ENCODE assay signal across 22 cellular contexts in genomic region chr18:77323640-77324370, GRCh38.
DNase-seq lines count a peak whose midpoint lies in the region; ATAC-seq, FAIRE-seq and TF ChIP-seq lines count a peak whose summit lies in the region.
"Had no signal": no experiment of that assay in that cellular context is flagged by ENCODE, and none has a peak within 500 bp of the region (broad histone marks: within the 10 kb centered on the region; RNA-seq: fewer than 3 reads in every experiment).

No MANE protein-coding gene starts in this region.

- FAIRE-seq in D721Med (lab: Jason Lieb, UNC): peak; percentile 81
- FAIRE-seq: A204.1, G401.6 had no signal

- peak overlapping the region; percentile 20 to 35 for H3K27ac ChIP-seq in right atrium auricular region
- no peak overlapping the region for H3K27ac ChIP-seq in substantia nigra (ENCODE audit: low read depth, low read length, poor library complexity, severe bottlenecking)
- H3K27ac ChIP-seq: BLaER1, RWPE1 had no signal

- no peaks in the 10 kb centered on the region for H3K27me3 ChIP-seq in right atrium auricular region
- H3K27me3 ChIP-seq: BLaER1 had no signal

- no peaks in the 10 kb centered on the region for H3K36me3 ChIP-seq in right atrium auricular region
- H3K36me3 ChIP-seq: BLaER1 had no signal

- TF ChIP-seq POLR2A in NB4 (IDR thresholded peaks at IDR 0.05; ENCODE audit: extremely low read depth, insufficient read length): no peak

- intact Hi-C loops in Right ventricle myocardium superior (cut with DNase I): no loop called here

- ATAC-seq in Right ventricle myocardium superior (ENCODE audit: poor library complexity) (peak; percentile 93), HG03354 (IDR thresholded peaks at IDR 0.05; ENCODE audit: poor library complexity, severe bottlenecking, unreplicated experiment) (no peak)
- ATAC-seq: Panc1, SK-N-SH treated with all-trans-retinoic acid at 6 μM for 48 hours had no signal

- peaks cover 0 to 24% of the 10 kb centered on the region in 2 donors for H3K4me1 ChIP-seq in right atrium auricular region

- no peaks in the 10 kb centered on the region for H3K9me3 ChIP-seq in right atrium auricular region
- H3K9me3 ChIP-seq: BLaER1 had no signal

- H3K4me3 ChIP-seq in NB4 (ENCODE audit: low read depth, low read length) (no peak overlapping the region), right atrium auricular region (no peak overlapping the region)
- H3K4me3 ChIP-seq: BLaER1 had no signal

- DNase-seq in D721Med (ENCODE audit: insufficient read length, low spot score): no peak
- DNase-seq in NB4 (ENCODE audit: low read depth): peak; percentile 8
- peak; percentile 56 for DNase-seq in Right ventricle myocardium superior
- no peak for DNase-seq in right atrium auricular region (ENCODE audit: low spot score)
- no peak for DNase-seq in DMS 273 treated with DMSO at 0.1 percent for 48 hours (lab: John Stamatoyannopoulos, UW)
- no peak for DNase-seq in substantia nigra (lab: John Stamatoyannopoulos, UW)
- no peak for DNase-seq in SIG-M5 treated with dmso at 0.1 percent for 504 hours (lab: John Stamatoyannopoulos, UW; ENCODE audit: unreplicated experiment)
- DNase-seq: CD4-positive, alpha-beta T cell; GOT3; HCEC 1CT; Karpas-422; NCI-H2029; NCI-H446; NCI-H526; SIG-M5 had no signal

- no peak for TF ChIP-seq CTCF in D721Med (IDR thresholded peaks at IDR 0.05; ENCODE audit: insufficient read depth, missing control alignments)
- TF ChIP-seq CTCF in NB4 (IDR thresholded peaks at IDR 0.05; ENCODE audit: low read depth, low read length): no peak
- no peak for TF ChIP-seq CTCF in right atrium auricular region (IDR thresholded peaks at IDR 0.05)

Comparison
In these comparisons a context has a peak if more than half of its experiments do, and no peak if none do; other contexts are left out.
1. DNase-seq: peak in NB4 (single experiment) and Right ventricle myocardium superior (single experiment); none in D721Med (single experiment), right atrium auricular region (single experiment), DMS 273 treated with DMSO at 0.1 percent for 48 hours (single experiment), substantia nigra (0 of 49) and SIG-M5 treated with dmso at 0.1 percent for 504 hours (single experiment).